ENCODE assay signal across 7 cellular contexts in genomic region chr6:82413868-82414267, GRCh38. TPM values are rescaled to one million over a fixed set of nuclear protein-coding genes. Genes with fewer than 3 reads are reported as not detected.
"Had no signal": no experiment of that assay in that cellular context is flagged by ENCODE, and none has a peak within 500 bp of the region (broad histone marks: within the 10 kb centered on the region; RNA-seq: fewer than 3 reads in every experiment).

No MANE protein-coding gene starts in this region.

- FAIRE-seq: HepG2, HTR-8/SVneo had no signal

- H3K9ac ChIP-seq: KMS-11 had no signal

- DNase-seq: KBM-7, KG1 had no signal

- H3K27ac ChIP-seq: HL-60, KMS-11 had no signal

- H3K4me2 ChIP-seq: KMS-11 had no signal

- ATAC-seq: HepG2 had no signal

RNA-seq across cellular contexts. Expression of gene TPBG, which starts 50.3 kb away (rescaled TPM):
- polyA plus RNA-seq: IgD-negative memory B cell had no signal
